27 cellular contexts compared by ENCODE assay signal in genomic region chr3:130255442-130255841, GRCh38.
"Had no signal": no experiment of that assay in that cellular context is flagged by ENCODE, and none has a peak within 500 bp of the region (broad histone marks: within the 10 kb centered on the region; RNA-seq: fewer than 3 reads in every experiment).

No MANE protein-coding gene starts in this region.

- H3K9me3 ChIP-seq: stomach, suprapubic skin, testis, thoracic aorta, thyroid gland, tibial artery, tibial nerve, transverse colon, upper lobe of left lung, upper lobe of right lung, uterus, vagina had no signal

- H3K36me3 ChIP-seq: stomach, suprapubic skin, thoracic aorta, thyroid gland, tibial artery, tibial nerve, transverse colon, upper lobe of left lung, upper lobe of right lung, uterus, vagina had no signal

- H3K4me3 ChIP-seq: stomach, suprapubic skin, testis, thoracic aorta, thyroid gland, tibial artery, tibial nerve, transverse colon, upper lobe of left lung, upper lobe of right lung, uterus, vagina had no signal

- H3K4me1 ChIP-seq: thyroid gland, tibial artery, transverse colon, upper lobe of left lung, upper lobe of right lung, uterus, vagina had no signal

- H3K27me3 ChIP-seq: stomach, suprapubic skin, testis, thyroid gland, tibial artery, tibial nerve, transverse colon, upper lobe of left lung, upper lobe of right lung, uterus, vagina had no signal

- FAIRE-seq: urothelium cell line had no signal

- DNase-seq: stimulated activated CD4-positive, alpha-beta T cell treated with anti-CD3 and anti-CD28 coated beads, Interleukin-2, amount 100 ng/mL, for 48 hours; stimulated activated CD4-positive, alpha-beta T cell treated with anti-CD3 and anti-CD28 coated beads, Interleukin-4, amount 100 ng/mL, for 1 hour; stimulated activated CD4-positive, alpha-beta T cell treated with anti-CD3 and anti-CD28 coated beads, Interleukin-4, amount 100 ng/mL, for 24 hours; stimulated activated CD4-positive, alpha-beta T cell treated with anti-CD3 and anti-CD28 coated beads, Interleukin-4, amount 100 ng/mL, for 4 hours; stimulated activated CD8-positive, alpha-beta memory T cell treated with anti-CD3 and anti-CD28 coated beads, Interleukin-4, amount 100 ng/mL, for 48 hours; stimulated activated naive B cell treated with anti-CD40 and anti-IgM and Interleukin-4, amounts not matched to agents 10 μg/mL and 1 μg/mL and 100 μg/mL, for 72 hours; stimulated activated naive CD4-positive, alpha-beta T cell; stimulated activated naive CD4-positive, alpha-beta T cell treated with Interleukin-2 at 50 U/mL for 16 hours; stimulated activated naive CD8-positive, alpha-beta T cell treated with anti-CD3 and anti-CD28 coated beads, Interleukin-15, amount 100 ng/mL, for 72 hours; stimulated activated naive CD8-positive, alpha-beta T cell treated with anti-CD3 and anti-CD28 coated beads, Interleukin-15, Interleukin-2, amounts not matched to agents 100 U/mL and 50 U/mL, for 24 hours; stomach; substantia nigra; testis; thyroid gland; tibial artery; transverse colon; trophoblast cell; upper lobe of left lung; upper lobe of right lung; uterus had no signal

- H3K27ac ChIP-seq: stomach, suprapubic skin, testis, thoracic aorta, thyroid gland, tibial artery, tibial nerve, transverse colon, upper lobe of left lung, upper lobe of right lung, uterus, vagina had no signal

- ATAC-seq: stimulated activated effector memory CD8-positive, alpha-beta T cell treated with anti-CD3 and anti-CD28 coated beads, Interleukin-12 subunit alpha, Interleukin-12 subunit beta, amount 100 ng/mL, for 72 hours; stimulated activated memory B cell treated with anti-CD40 and anti-IgM and Interleukin-4, amounts not matched to agents 10 μg/mL and 1 μg/mL and 100 μg/mL, for 72 hours; stimulated activated naive B cell treated with anti-CD40 and anti-IgM and Interleukin-4, amounts not matched to agents 10 μg/mL and 1 μg/mL and 100 μg/mL, for 72 hours; stimulated activated naive CD8-positive, alpha-beta T cell treated with anti-CD3 and anti-CD28 coated beads, Interleukin-15, amount 100 ng/mL, for 72 hours; stimulated activated naive CD8-positive, alpha-beta T cell treated with anti-CD3 and anti-CD28 coated beads, Interleukin-15, Interleukin-2, amounts not matched to agents 100 U/mL and 50 U/mL, for 24 hours; upper lobe of right lung had no signal
